ENCODE assay signal across 11 cellular contexts in the genomic region with DNA sequence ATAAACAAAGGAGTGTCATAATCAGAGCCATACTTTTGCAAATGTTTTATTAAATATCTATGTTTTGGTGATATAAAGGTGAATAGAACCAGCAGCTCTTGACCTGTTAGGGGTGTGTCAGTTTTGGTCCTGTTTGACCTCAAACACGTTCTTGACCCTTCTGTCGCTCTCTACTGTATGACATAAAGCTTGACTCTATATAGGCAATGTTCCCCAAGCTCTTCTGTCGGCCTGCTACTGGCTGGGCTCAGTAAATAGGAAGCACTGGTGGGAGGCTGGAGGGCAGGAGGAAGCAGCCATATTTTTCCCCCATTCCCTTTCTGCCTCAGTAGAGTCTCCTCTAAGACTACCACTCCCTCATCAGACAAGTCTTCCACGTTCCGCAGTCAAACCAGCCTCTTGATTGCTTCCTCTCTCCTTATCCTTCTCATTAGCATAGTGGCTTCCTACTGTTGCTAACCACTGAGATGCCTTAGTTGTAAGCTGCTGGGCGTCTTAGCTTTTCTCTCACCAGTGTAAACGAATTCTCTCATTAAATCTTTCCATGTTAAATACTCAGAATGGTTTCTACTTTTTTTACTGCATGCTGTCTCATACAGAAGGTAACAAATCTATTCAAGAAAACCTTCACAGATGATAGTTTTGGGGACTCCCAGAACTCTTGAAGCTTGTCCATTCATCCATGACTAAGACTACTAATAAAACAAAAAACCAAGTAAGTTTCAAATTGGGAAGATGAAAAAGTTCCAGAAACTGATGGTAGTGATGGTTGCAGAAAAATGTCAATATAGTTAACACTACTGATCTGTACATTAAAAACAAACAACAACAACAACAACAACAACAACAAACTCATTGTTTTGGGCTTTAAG. TPM values are rescaled to one million over a fixed set of nuclear protein-coding genes. Genes with fewer than 3 reads are reported as not detected.
DNase-seq lines count a peak whose midpoint lies in the region; ATAC-seq and TF ChIP-seq lines count a peak whose summit lies in the region.
"Had no signal": no experiment of that assay in that cellular context is flagged by ENCODE, and none has a peak within 500 bp of the region (broad histone marks: within the 10 kb centered on the region; RNA-seq: fewer than 3 reads in every experiment).

No MANE protein-coding gene starts in this region.

- POLR2A ChIA-PET in CD4-positive, alpha-beta memory T cell (lab: Charles Lee; ENCODE audit: partially characterized antibody): interaction anchor here (0.6 to 1.6 kb wide), 5 partner anchors 12 to 27 kb away, joined by 3 to 19 read pairs (median 5); no protein-coding TSS in a partner anchor
- POLR2A ChIA-PET in activated CD4-positive, alpha-beta memory T cell treated with anti-CD3 and anti-CD28 coated beads for 36 hours (lab: Charles Lee): interaction anchor here (1.4 to 1.9 kb wide), 4 partner anchors 13 to 22 kb away, joined by 5 to 9 read pairs (median 8); no protein-coding TSS in a partner anchor

- H3K4me3 ChIP-seq in CD4-positive, alpha-beta memory T cell (ENCODE audit: low read length in 2 of 2): peak overlapping the region in 1 of 2 donors; percentile 12
- H3K4me3 ChIP-seq: right atrium auricular region, stomach had no signal

- no peak for TF ChIP-seq CTCF in mesothelial cell of epicardium (IDR thresholded peaks at IDR 0.05; ENCODE audit: unreplicated experiment)

- intact Hi-C loops in CD4-positive, alpha-beta memory T cell (cut with micrococcal nuclease): no loop called here
- intact Hi-C loops in activated CD4-positive, alpha-beta memory T cell treated with anti-CD3 and anti-CD28 coated beads for 36 hours (cut with micrococcal nuclease): loop anchor here (1.0 kb wide), 1 partner anchor 22 kb away; no protein-coding TSS in a partner anchor

- peaks cover 0 to 5% (median 0%) of the 10 kb centered on the region in 8 donors for H3K9me3 Mint-ChIP-seq in CD4-positive, alpha-beta memory T cell
- no peaks in the 10 kb centered on the region for H3K9me3 Mint-ChIP-seq in IgD-negative memory B cell
- H3K9me3 Mint-ChIP-seq in activated CD4-positive, alpha-beta memory T cell treated with anti-CD3 and anti-CD28 coated beads for 36 hours: no peaks in the 10 kb centered on the region
- H3K9me3 Mint-ChIP-seq in memory B cell: no peaks in the 10 kb centered on the region
- H3K9me3 Mint-ChIP-seq in mesothelial cell of epicardium: no peaks in the 10 kb centered on the region

- no peak for DNase-seq in CD4-positive, alpha-beta memory T cell
- no peak for DNase-seq in activated CD4-positive, alpha-beta memory T cell treated with anti-CD3 and anti-CD28 coated beads for 36 hours
- no peak for DNase-seq in memory B cell (ENCODE audit: low spot score in 2 of 2)
- no peak for DNase-seq in NCI-H1694 treated with DMSO at 0.1 percent for 48 hours (lab: John Stamatoyannopoulos, UW)
- no peak for DNase-seq in mesothelial cell of epicardium (ENCODE audit: low spot score in 2 of 2, unreplicated experiment in 2 of 2)
- no peak for DNase-seq in GM19238 (ENCODE audit: insufficient read length, low spot score)
- DNase-seq: left cardiac atrium, NCI-H345, stomach had no signal

- peak overlapping the region in 7 of 8 donors; percentile 52 to 76 (median 72) for H3K4me3 Mint-ChIP-seq in CD4-positive, alpha-beta memory T cell
- H3K4me3 Mint-ChIP-seq in IgD-negative memory B cell (peak overlapping the region in 3 of 4 donors; percentile 1 to 51 (median 37)), memory B cell (peak overlapping the region; percentile 33), mesothelial cell of epicardium (no peak overlapping the region)
- peak overlapping the region; percentile 44 for H3K4me3 Mint-ChIP-seq in activated CD4-positive, alpha-beta memory T cell treated with anti-CD3 and anti-CD28 coated beads for 36 hours

- no peaks in the 10 kb centered on the region for H3K27me3 ChIP-seq in CD4-positive, alpha-beta memory T cell (ENCODE audit: insufficient read depth, low read length)
- H3K27me3 ChIP-seq: right atrium auricular region, stomach had no signal

- H3K27me3 Mint-ChIP-seq in CD4-positive, alpha-beta memory T cell: no peaks in the 10 kb centered on the region
- H3K27me3 Mint-ChIP-seq in IgD-negative memory B cell: no peaks in the 10 kb centered on the region
- H3K27me3 Mint-ChIP-seq in activated CD4-positive, alpha-beta memory T cell treated with anti-CD3 and anti-CD28 coated beads for 36 hours: no peaks in the 10 kb centered on the region
- no peaks in the 10 kb centered on the region for H3K27me3 Mint-ChIP-seq in memory B cell
- H3K27me3 Mint-ChIP-seq in mesothelial cell of epicardium (ENCODE audit: low read depth): no peaks in the 10 kb centered on the region

- peaks cover 5 to 31% of the 10 kb centered on the region in 2 donors for H3K36me3 Mint-ChIP-seq in CD4-positive, alpha-beta memory T cell
- no peaks in the 10 kb centered on the region for H3K36me3 Mint-ChIP-seq in IgD-negative memory B cell
- peaks cover 15% of the 10 kb centered on the region for H3K36me3 Mint-ChIP-seq in activated CD4-positive, alpha-beta memory T cell treated with anti-CD3 and anti-CD28 coated beads for 36 hours
- peaks cover 16% of the 10 kb centered on the region for H3K36me3 Mint-ChIP-seq in memory B cell
- peaks cover 3% of the 10 kb centered on the region for H3K36me3 Mint-ChIP-seq in mesothelial cell of epicardium

- H3K27ac ChIP-seq in CD4-positive, alpha-beta memory T cell (ENCODE audit: low read depth, low read length): peak overlapping the region; percentile 18
- H3K27ac ChIP-seq: right atrium auricular region, stomach had no signal

- H3K4me1 Mint-ChIP-seq in CD4-positive, alpha-beta memory T cell: peaks cover 51 to 69% (median 58%) of the 10 kb centered on the region in 4 donors
- H3K4me1 Mint-ChIP-seq in IgD-negative memory B cell (peaks cover 46 to 50% (median 48%) of the 10 kb centered on the region in 3 donors), memory B cell (peaks cover 49% of the 10 kb centered on the region), mesothelial cell of epicardium (peaks cover 26% of the 10 kb centered on the region)
- H3K4me1 Mint-ChIP-seq in activated CD4-positive, alpha-beta memory T cell treated with anti-CD3 and anti-CD28 coated beads for 36 hours (ENCODE audit: low read depth): peaks cover 59% of the 10 kb centered on the region

- H3K36me3 ChIP-seq in CD4-positive, alpha-beta memory T cell (ENCODE audit: insufficient read depth, low read length): no peaks in the 10 kb centered on the region
- H3K36me3 ChIP-seq: right atrium auricular region, stomach had no signal

- no peak for ATAC-seq in memory B cell (ENCODE audit: low read depth)
- ATAC-seq: left cardiac atrium had no signal

- no peaks in the 10 kb centered on the region for H3K9me3 ChIP-seq in CD4-positive, alpha-beta memory T cell (ENCODE audit: control insufficient read depth in 1 of 2, low read length in 2 of 2)
- H3K9me3 ChIP-seq: right atrium auricular region, stomach had no signal

- peak overlapping the region in 6 of 7 donors; percentile 1 to 84 (median 68) for H3K27ac Mint-ChIP-seq in CD4-positive, alpha-beta memory T cell
- H3K27ac Mint-ChIP-seq in IgD-negative memory B cell (peak overlapping the region in 2 of 3 donors; percentile 13 to 37), memory B cell (peak overlapping the region; percentile 51), mesothelial cell of epicardium (no peak overlapping the region)
- H3K27ac Mint-ChIP-seq in activated CD4-positive, alpha-beta memory T cell treated with anti-CD3 and anti-CD28 coated beads for 36 hours: peak overlapping the region; percentile 75

- H3K4me1 ChIP-seq in CD4-positive, alpha-beta memory T cell (ENCODE audit: insufficient read depth, low read length): peaks cover 67% of the 10 kb centered on the region

- CTCF ChIA-PET in CD4-positive, alpha-beta memory T cell (lab: Charles Lee; ENCODE audit: partially characterized antibody): interaction anchor here (1.0 to 1.4 kb wide), 3 partner anchors 18 to 70 kb away, joined by 3 to 4 read pairs (median 3); no protein-coding TSS in a partner anchor
- CTCF ChIA-PET in activated CD4-positive, alpha-beta memory T cell treated with anti-CD3 and anti-CD28 coated beads for 36 hours (lab: Charles Lee): interaction anchor here (0.7 kb wide), 1 partner anchor 18 kb away, joined by 3 read pairs; no protein-coding TSS in a partner anchor

RNA-seq across cellular contexts. Expression of gene NPAT, which starts 3.3 kb away (rescaled TPM):
- total RNA-seq in CD4-positive, alpha-beta memory T cell: 10 to 100 TPM; 67.6 to 71.3 TPM
- 10 to 100 TPM; 24.8 to 34.0 TPM for polyA plus RNA-seq in CD4-positive, alpha-beta memory T cell
- 23.9 TPM for polyA plus RNA-seq in IgD-negative memory B cell
- total RNA-seq in activated CD4-positive, alpha-beta memory T cell treated with anti-CD3 and anti-CD28 coated beads for 36 hours: 10 to 100 TPM; 28.7 to 29.2 TPM
- 16.4 to 18.8 TPM (median 17.7 TPM) in 3 replicates for total RNA-seq in mesothelial cell of epicardium

RNA-seq across cellular contexts. Expression of gene ATM, which starts 3.7 kb away (rescaled TPM):
- total RNA-seq in CD4-positive, alpha-beta memory T cell: 100 to 1,000 TPM; 525 to 555 TPM
- 10 to 100 TPM; 48.6 to 59.0 TPM for polyA plus RNA-seq in CD4-positive, alpha-beta memory T cell
- 48.7 TPM for polyA plus RNA-seq in IgD-negative memory B cell
- total RNA-seq in activated CD4-positive, alpha-beta memory T cell treated with anti-CD3 and anti-CD28 coated beads for 36 hours: 10 to 100 TPM; 31.3 to 31.6 TPM
- total RNA-seq in mesothelial cell of epicardium: 73.3 to 81.6 TPM (median 78.0 TPM) in 3 replicates
